ENCODE assay signal across 1 cellular context in genomic region chr4:26701786-26702227, GRCh38.
TF ChIP-seq lines count a peak whose summit lies in the region.

No MANE protein-coding gene starts in this region.

TF ChIP-seq in K562, 482 proteins besides CTCF, POLR2A, EP300 and RAD21 (continued from another document and continues in another):
- TF ChIP-seq ZMIZ1 (IDR thresholded peaks at IDR 0.05; ENCODE audit: low read depth in 2 of 2, low read length in 2 of 2) = peak in 1 of 2 experiments; percentile 85; a peak in 2 of 4 replicates
- no peak for TF ChIP-seq CEBPG (CRISPR knock-in tag; IDR thresholded peaks at IDR 0.05)
- peak in 1 of 2 experiments; percentile 79; a peak in 2 of 4 replicates for TF ChIP-seq CEBPG (tag; conservative IDR thresholded peaks at IDR 0.05 in 1 of 2, IDR thresholded peaks at IDR 0.05 in 1 of 2)
- peak; percentile 95 for TF ChIP-seq SMARCC2 (IDR thresholded peaks at IDR 0.05; ENCODE audit: low read depth)
- no peak for TF ChIP-seq TFE3 (CRISPR knock-in tag; IDR thresholded peaks at IDR 0.05)
- TF ChIP-seq FOXP1 (CRISPR knock-in tag; IDR thresholded peaks at IDR 0.05) = no peak
- no peak for TF ChIP-seq TGIF2 (CRISPR knock-in tag; IDR thresholded peaks at IDR 0.05)
- no peak for TF ChIP-seq ZNF3 (CRISPR knock-in tag; IDR thresholded peaks at IDR 0.05)
- no peak for TF ChIP-seq PPARD (CRISPR knock-in tag; IDR thresholded peaks at IDR 0.05)
- no peak for TF ChIP-seq CAMTA2 (CRISPR knock-in tag; conservative IDR thresholded peaks at IDR 0.05)
- no peak for TF ChIP-seq ZNF197 (CRISPR knock-in tag; IDR thresholded peaks at IDR 0.05; ENCODE audit: low read depth)
- no peak for TF ChIP-seq TAF1 (IDR thresholded peaks at IDR 0.05; ENCODE audit: control insufficient read depth, extremely low read depth, insufficient read depth, low read length, severe bottlenecking)
- no peak for TF ChIP-seq NR2F6 (CRISPR knock-in tag; IDR thresholded peaks at IDR 0.05)
- no peak for TF ChIP-seq ETV1 (tag; conservative IDR thresholded peaks at IDR 0.05; ENCODE audit: low read depth)
- peak; percentile 77 for TF ChIP-seq HDAC3 (IDR thresholded peaks at IDR 0.05; ENCODE audit: borderline replicate concordance, partially characterized antibody)
- TF ChIP-seq ESRRA (IDR thresholded peaks at IDR 0.05; ENCODE audit: borderline replicate concordance, low read depth) = no peak
- no peak for TF ChIP-seq BCL6 (CRISPR knock-in tag; IDR thresholded peaks at IDR 0.05)
- TF ChIP-seq ZBTB8A (IDR thresholded peaks at IDR 0.05; ENCODE audit: partially characterized antibody) = no peak
- no peak for TF ChIP-seq SAP30 (IDR thresholded peaks at IDR 0.05; ENCODE audit: borderline replicate concordance, insufficient read depth, low read depth, low read length, poor library complexity, severe bottlenecking)
- TF ChIP-seq TEAD2 (tag; IDR thresholded peaks at IDR 0.05) = no peak
- TF ChIP-seq MCM5 (IDR thresholded peaks at IDR 0.05; ENCODE audit: low read depth) = no peak
- TF ChIP-seq CHD7 (IDR thresholded peaks at IDR 0.05; ENCODE audit: low read depth, low read length) = no peak
- TF ChIP-seq TCF7L2 (IDR thresholded peaks at IDR 0.05; ENCODE audit: low read depth, low read length) = no peak
- TF ChIP-seq SIN3B (IDR thresholded peaks at IDR 0.05; ENCODE audit: low read depth) = no peak
- TF ChIP-seq ZNF449 (CRISPR knock-in tag; IDR thresholded peaks at IDR 0.05) = no peak
- TF ChIP-seq HNRNPLL (IDR thresholded peaks at IDR 0.05; ENCODE audit: low read depth, low read length, poor library complexity, severe bottlenecking) = no peak
- TF ChIP-seq ZBED1 (IDR thresholded peaks at IDR 0.05) = no peak
- TF ChIP-seq FOXP4 (CRISPR knock-in tag; IDR thresholded peaks at IDR 0.05; ENCODE audit: borderline replicate concordance) = no peak
- TF ChIP-seq GTF2E2 (tag; IDR thresholded peaks at IDR 0.05) = peak; percentile 55; the same call in 1 of the 2 replicates
- TF ChIP-seq CHD4 (IDR thresholded peaks at IDR 0.05; ENCODE audit: insufficient read depth, insufficient replicate concordance, low read depth, low read length, poor library complexity, severe bottlenecking) = no peak
- TF ChIP-seq BRD9 (IDR thresholded peaks at IDR 0.05; ENCODE audit: low read depth, partially characterized antibody) = peak; percentile 54
- peak; percentile 41 to 46; a peak in 1 of 4 replicates for TF ChIP-seq FOXK2 (conservative IDR thresholded peaks at IDR 0.05 in 1 of 2, IDR thresholded peaks at IDR 0.05 in 1 of 2; ENCODE audit: low read depth in 2 of 2)
- no peak for TF ChIP-seq ZNF699 (CRISPR knock-in tag; IDR thresholded peaks at IDR 0.05; ENCODE audit: insufficient replicate concordance)
- no peak for TF ChIP-seq HMG20B (CRISPR knock-in tag; IDR thresholded peaks at IDR 0.05)
- TF ChIP-seq ZKSCAN1 (IDR thresholded peaks at IDR 0.05; ENCODE audit: low read depth, low read length) = no peak
- TF ChIP-seq TAF15 (IDR thresholded peaks at IDR 0.05; ENCODE audit: low read depth, low read length) = no peak
- no peak for TF ChIP-seq HLTF (IDR thresholded peaks at IDR 0.05)
- no peak for TF ChIP-seq SMAD2 (IDR thresholded peaks at IDR 0.05; ENCODE audit: low read depth, low read length)
- TF ChIP-seq PTTG1 (tag; IDR thresholded peaks at IDR 0.05; ENCODE audit: low read depth) = no peak
- TF ChIP-seq SREBF1 (IDR thresholded peaks at IDR 0.05; ENCODE audit: borderline replicate concordance, low read depth, low read length) = no peak
- no peak for TF ChIP-seq SREBF2 (CRISPR knock-in tag; IDR thresholded peaks at IDR 0.05)
- TF ChIP-seq ZNF324 (CRISPR knock-in tag; IDR thresholded peaks at IDR 0.05) = no peak
- no peak for TF ChIP-seq PCBP1 (IDR thresholded peaks at IDR 0.05; ENCODE audit: low read depth, low read length, poor library complexity, severe bottlenecking)
- TF ChIP-seq ZNF79 (CRISPR knock-in tag; IDR thresholded peaks at IDR 0.05; ENCODE audit: low read depth) = no peak
- no peak for TF ChIP-seq ZNF639 (CRISPR knock-in tag; conservative IDR thresholded peaks at IDR 0.05 in 1 of 2, IDR thresholded peaks at IDR 0.05 in 1 of 2)
- TF ChIP-seq ZFX (CRISPR knock-in tag; IDR thresholded peaks at IDR 0.05) = no peak
